In the genomic region with DNA sequence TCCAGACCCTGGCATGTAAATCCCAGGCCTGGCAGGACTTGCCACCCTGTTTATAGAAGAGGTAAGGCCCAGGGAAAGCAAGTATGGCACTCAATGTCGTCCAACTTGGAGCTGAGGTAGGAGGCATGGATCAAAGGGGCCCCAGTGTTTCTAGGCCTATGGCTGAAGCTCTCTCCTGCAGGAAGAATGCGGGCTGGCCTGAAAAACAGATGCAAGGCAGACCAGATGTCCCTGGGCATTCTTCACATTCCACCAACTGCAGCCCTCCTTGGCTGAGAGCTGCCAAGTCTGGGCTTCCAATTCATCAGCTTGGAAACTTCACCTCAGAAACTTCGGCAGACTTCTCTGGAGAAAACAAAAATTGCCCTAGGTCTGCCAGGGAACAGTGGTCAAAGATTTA, we compare ENCODE assay signal across 15 cellular contexts. TPM values are rescaled to one million over a fixed set of nuclear protein-coding genes. Genes with fewer than 3 reads are reported as not detected.
A peak's percentile ranks its signal among the peaks of the same experiment; 100 is the strongest.
DNase-seq lines count a peak whose midpoint lies in the region; ATAC-seq and TF ChIP-seq lines count a peak whose summit lies in the region.
"Had no signal": no experiment of that assay in that cellular context is flagged by ENCODE, and none has a peak within 500 bp of the region (broad histone marks: within the 10 kb centered on the region; RNA-seq: fewer than 3 reads in every experiment).

No MANE protein-coding gene starts in this region.

- TF ChIP-seq CTCF in HFFc6 (IDR thresholded peaks at IDR 0.05) (no peak), WTC11 (IDR thresholded peaks at IDR 0.05) (no peak)

- CTCF ChIA-PET in WTC11 (lab: Charles Lee), result interaction anchor here (0.5 to 4.8 kb wide), 19 partner anchors 10 to 516 kb away, joined by 3 to 39 read pairs (median 5); a partner anchor contains a TSS

- H3K4me3 Mint-ChIP-seq in HFFc6 (no peak overlapping the region), WTC11 (no peak overlapping the region; the same call in 1 of the 2 replicates)
- H3K4me3 Mint-ChIP-seq: activated CD4-positive, alpha-beta T cell treated with anti-CD3 and anti-CD28 coated beads, Interleukin-2, amount 10 ng/mL, durations not matched to agents 7 days and 5 days; memory B cell; T-cell had no signal

- POLR2A ChIA-PET in WTC11 (lab: Charles Lee), result interaction anchor here (0.6 to 1.5 kb wide), 2 partner anchors 10 to 388 kb away, joined by 3 to 5 read pairs; no protein-coding TSS in a partner anchor

- DNase-seq in HFFc6 (peak; percentile 24), WTC11 (ENCODE audit: low spot score) (peak; percentile 71), hepatic stellate cell (ENCODE audit: low spot score) (peak; percentile 71), renal cortical epithelial cell (ENCODE audit: low read depth) (peak; percentile 29), C1 segment of cervical spinal cord (lab: John Stamatoyannopoulos, UW) (no peak)
- no peak for DNase-seq in activated naive CD4-positive, alpha-beta T cell (lab: John Stamatoyannopoulos, UW)
- DNase-seq: activated CD4-positive, alpha-beta T cell treated with anti-CD3 and anti-CD28 coated beads, Interleukin-2, amount 10 ng/mL, durations not matched to agents 7 days and 5 days; dorsolateral prefrontal cortex; KG1; NCI-H187 treated with DMSO at 0.1 percent for 48 hours; retina; T-cell had no signal

- TF ChIP-seq POLR2A in GM18505 (IDR thresholded peaks at IDR 0.05; ENCODE audit: borderline replicate concordance, extremely low read depth, insufficient read depth, insufficient read length), result no peak

- H3K36me3 Mint-ChIP-seq in HFFc6 (ENCODE audit: low read depth) (peaks cover 25% of the 10 kb centered on the region), WTC11 (peaks cover 41% of the 10 kb centered on the region)

- ATAC-seq in WTC11 (peak; percentile 89), GM18505 (IDR thresholded peaks at IDR 0.05; ENCODE audit: unreplicated experiment) (no peak), HG03342 (IDR thresholded peaks at IDR 0.05; ENCODE audit: unreplicated experiment) (no peak)
- ATAC-seq: T-cell had no signal

- H3K9me3 Mint-ChIP-seq in HFFc6 (peaks cover 18% of the 10 kb centered on the region), WTC11 (peaks cover 17% of the 10 kb centered on the region)

- H3K27me3 Mint-ChIP-seq in HFFc6 (ENCODE audit: insufficient read depth), result peaks cover 4% of the 10 kb centered on the region
- no peaks in the 10 kb centered on the region for H3K27me3 Mint-ChIP-seq in WTC11 (ENCODE audit: low read depth)
- H3K27me3 Mint-ChIP-seq: activated CD4-positive, alpha-beta T cell treated with anti-CD3 and anti-CD28 coated beads, Interleukin-2, amount 10 ng/mL, durations not matched to agents 7 days and 5 days; memory B cell; T-cell had no signal

- H3K4me1 Mint-ChIP-seq in HFFc6 (ENCODE audit: low read depth), result peaks cover 23% of the 10 kb centered on the region
- peaks cover 54% of the 10 kb centered on the region for H3K4me1 Mint-ChIP-seq in WTC11

- no peak overlapping the region for H3K27ac Mint-ChIP-seq in HFFc6
- peak overlapping the region; percentile 80 for H3K27ac Mint-ChIP-seq in WTC11
- H3K27ac Mint-ChIP-seq: activated CD4-positive, alpha-beta T cell treated with anti-CD3 and anti-CD28 coated beads, Interleukin-2, amount 10 ng/mL, durations not matched to agents 7 days and 5 days; memory B cell; T-cell had no signal

TF ChIP-seq in WTC11, 78 proteins besides CTCF, POLR2A, EP300 and RAD21:
- peak; percentile 39; the same call in 1 of the 2 replicates for TF ChIP-seq TEAD1 (CRISPR knock-in tag; IDR thresholded peaks at IDR 0.05)
- TF ChIP-seq, protein P1, sequence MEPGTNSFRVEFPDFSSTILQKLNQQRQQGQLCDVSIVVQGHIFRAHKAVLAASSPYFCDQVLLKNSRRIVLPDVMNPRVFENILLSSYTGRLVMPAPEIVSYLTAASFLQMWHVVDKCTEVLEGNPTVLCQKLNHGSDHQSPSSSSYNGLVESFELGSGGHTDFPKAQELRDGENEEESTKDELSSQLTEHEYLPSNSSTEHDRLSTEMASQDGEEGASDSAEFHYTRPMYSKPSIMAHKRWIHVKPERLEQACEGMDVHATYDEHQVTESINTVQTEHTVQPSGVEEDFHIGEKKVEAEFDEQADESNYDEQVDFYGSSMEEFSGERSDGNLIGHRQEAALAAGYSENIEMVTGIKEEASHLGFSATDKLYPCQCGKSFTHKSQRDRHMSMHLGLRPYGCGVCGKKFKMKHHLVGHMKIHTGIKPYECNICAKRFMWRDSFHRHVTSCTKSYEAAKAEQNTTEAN (CRISPR knock-in tag; IDR thresholded peaks at IDR 0.05), result no peak
- no peak for TF ChIP-seq NFYB (CRISPR knock-in tag; conservative IDR thresholded peaks at IDR 0.05; ENCODE audit: low read depth)
- TF ChIP-seq, protein P2, sequence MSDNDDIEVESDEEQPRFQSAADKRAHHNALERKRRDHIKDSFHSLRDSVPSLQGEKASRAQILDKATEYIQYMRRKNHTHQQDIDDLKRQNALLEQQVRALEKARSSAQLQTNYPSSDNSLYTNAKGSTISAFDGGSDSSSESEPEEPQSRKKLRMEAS (CRISPR knock-in tag; IDR thresholded peaks at IDR 0.05), result no peak
- TF ChIP-seq TEAD4 (CRISPR knock-in tag; IDR thresholded peaks at IDR 0.05), result peak; percentile 59; the same call in 1 of the 2 replicates

RNA-seq across cellular contexts. Expression of a gene that starts 22.2 kb away (rescaled TPM):
- total RNA-seq in HFFc6 (2021; fragmentation: NEBNext Ultra II Directional; extraction: Animal tissue kit (Norgen Biotek cat#: 25700)), result 10 to 100 TPM; 31.8 to 42.1 (median 38.3) TPM
- 26.9 to 28.3 TPM (median 27.9 TPM) in 3 replicates for total RNA-seq in WTC11 (2021)
- total RNA-seq in renal cortical epithelial cell, result 17.5 and 24.9 TPM in 2 replicates

RNA-seq across cellular contexts. Expression of a gene that starts 33.3 kb away (rescaled TPM):
- 10 to 100 TPM in 5 of 6 experiments, 1 to 10 TPM in 1; 8.8 to 14.3 (median 12.7) TPM for total RNA-seq in HFFc6 (2021; fragmentation: NEBNext Ultra II Directional; extraction: Animal tissue kit (Norgen Biotek cat#: 25700))
- total RNA-seq in WTC11 (2021) (21.4 to 26.7 TPM (median 22.3 TPM) in 3 replicates), renal cortical epithelial cell (10.8 and 17.2 TPM in 2 replicates)

Comparison
In these comparisons a context has a peak if more than half of its experiments do, and no peak if none do; other contexts are left out.
1. DNase-seq: peak in HFFc6 (single experiment), WTC11 (single experiment), hepatic stellate cell (single experiment) and renal cortical epithelial cell (single experiment); none in activated naive CD4-positive, alpha-beta T cell (0 of 4) and C1 segment of cervical spinal cord (0 of 14).